Comparison of ENCODE assay signal across 32 cellular contexts in the genomic region with DNA sequence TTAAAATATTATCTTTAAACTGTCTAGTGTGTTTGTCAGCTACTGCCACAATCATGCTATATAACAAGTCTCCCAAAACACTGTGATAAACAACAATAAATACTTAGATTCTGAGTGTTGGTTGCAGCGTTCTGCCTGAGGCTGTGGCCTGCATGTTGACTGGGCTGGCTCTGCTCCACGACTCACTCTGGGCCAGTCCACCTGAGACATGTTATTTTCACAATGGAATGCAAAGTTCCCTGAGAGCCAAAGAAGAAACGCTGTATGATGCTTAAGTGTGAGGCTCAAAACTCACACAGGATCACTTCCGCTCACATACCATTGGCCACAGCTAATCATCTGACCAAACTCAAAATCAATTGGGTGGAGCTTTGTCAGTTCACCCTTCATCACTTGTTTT.
"Had no signal": no experiment of that assay in that cellular context is flagged by ENCODE, and none has a peak within 500 bp of the region (broad histone marks: within the 10 kb centered on the region; RNA-seq: fewer than 3 reads in every experiment).

No MANE protein-coding gene starts in this region.

- H3K4me2 ChIP-seq: smooth muscle cell had no signal

- ATAC-seq: activated CD4-positive, CD25-positive, alpha-beta regulatory T cell treated with anti-CD3 and anti-CD28 coated beads, Interleukin-2, amount 50 U/mL, for 24 hours; body of pancreas; gastrocnemius medialis; left colon; naive thymus-derived CD4-positive, alpha-beta T cell; stimulated activated naive B cell treated with anti-CD40 and anti-IgM and Interleukin-4, amounts not matched to agents 10 μg/mL and 1 μg/mL and 100 μg/mL, for 72 hours; upper lobe of right lung had no signal

- H3K4me3 ChIP-seq: adrenal gland, body of pancreas, coronary artery, dorsolateral prefrontal cortex, gastrocnemius medialis, right atrium auricular region, smooth muscle cell, stomach, thyroid gland, upper lobe of right lung had no signal

- H3K9ac ChIP-seq: parathyroid adenoma had no signal

- DNase-seq: activated CD4-positive, alpha-beta T cell treated with anti-CD3 and anti-CD28 coated beads for 48 hours; activated CD4-positive, alpha-beta T cell treated with anti-CD3 and anti-CD28 coated beads, Interleukin-2, amount 50 U/mL, for 48 hours; activated CD8-positive, alpha-beta memory T cell treated with anti-CD3 and anti-CD28 coated beads for 24 hours; activated effector memory CD4-positive, alpha-beta T cell treated with anti-CD3 and anti-CD28 coated beads, Interleukin-2, amount 50 U/mL, for 16 hours; activated naive CD4-positive, alpha-beta T cell treated with anti-CD3 and anti-CD28 coated beads for 36 hours; activated naive CD8-positive, alpha-beta T cell treated with anti-CD3 and anti-CD28 coated beads for 36 hours; adrenal gland; body of pancreas; cerebellar nuclear complex; dorsolateral prefrontal cortex; effector memory CD4-positive, alpha-beta T cell; erythroblast; gastrocnemius medialis; glutamatergic neuron; hippocampal formation; kidney; left colon; mammary epithelial cell; midbrain; naive thymus-derived CD4-positive, alpha-beta T cell; nucleus accumbens; stimulated activated CD4-positive, alpha-beta T cell treated with anti-CD3 and anti-CD28 coated beads, Interleukin-15, amount 100 ng/mL, for 24 hours; stimulated activated CD4-positive, alpha-beta T cell treated with anti-CD3 and anti-CD28 coated beads, Interleukin-2, amount 100 ng/mL, for 24 hours; stimulated activated naive B cell treated with anti-CD40 and anti-IgM and Interleukin-4, amounts not matched to agents 10 μg/mL and 1 μg/mL and 100 μg/mL, for 72 hours; stomach; upper lobe of right lung had no signal

- H3K4me1 ChIP-seq: adrenal gland, body of pancreas, gastrocnemius medialis, parathyroid adenoma, right atrium auricular region, stomach, thyroid gland, upper lobe of right lung had no signal

- H3K27ac ChIP-seq: adrenal gland, body of pancreas, coronary artery, dorsolateral prefrontal cortex, gastrocnemius medialis, parathyroid adenoma, right atrium auricular region, stomach, thyroid gland, upper lobe of right lung had no signal

- H3K9me3 ChIP-seq: adrenal gland, body of pancreas, gastrocnemius medialis, right atrium auricular region, stomach, thyroid gland, upper lobe of right lung had no signal

- H3K36me3 ChIP-seq: adrenal gland, gastrocnemius medialis, right atrium auricular region, stomach, thyroid gland, upper lobe of right lung had no signal

- H3K79me2 ChIP-seq: parathyroid adenoma had no signal

- FAIRE-seq: kidney had no signal

- H3K27me3 ChIP-seq: body of pancreas, right atrium auricular region, thyroid gland, upper lobe of right lung had no signal

- H2AFZ ChIP-seq: parathyroid adenoma had no signal
